In genomic region chr19:1855040-1855827, GRCh38 we compare ENCODE assay signal across 9 cellular contexts. TPM values are rescaled to one million over a fixed set of nuclear protein-coding genes. Genes with fewer than 3 reads are reported as not detected.
DNase-seq lines count a peak whose midpoint lies in the region; ATAC-seq, FAIRE-seq and TF ChIP-seq lines count a peak whose summit lies in the region.
"Had no signal": no experiment of that assay in that cellular context is flagged by ENCODE, and none has a peak within 500 bp of the region (broad histone marks: within the 10 kb centered on the region; RNA-seq: fewer than 3 reads in every experiment).

No MANE protein-coding gene starts in this region.

- no peaks in the 10 kb centered on the region for H3K9me3 Mint-ChIP-seq in WTC11
- no peaks in the 10 kb centered on the region for H3K9me3 Mint-ChIP-seq in central memory CD8-positive, alpha-beta T cell

- peak; percentile 50 for ATAC-seq in GM21737 (IDR thresholded peaks at IDR 0.05; ENCODE audit: unreplicated experiment)
- ATAC-seq in WTC11: peak; percentile 80
- peak; percentile 68 for ATAC-seq in central memory CD8-positive, alpha-beta T cell (replicated peaks; ENCODE audit: extremely low read depth, poor library complexity, severe bottlenecking)
- ATAC-seq in left colon: peak; percentile 65

- H3K36me3 Mint-ChIP-seq in WTC11: no peaks in the 10 kb centered on the region
- H3K36me3 Mint-ChIP-seq in central memory CD8-positive, alpha-beta T cell (ENCODE audit: insufficient read depth): peaks cover 20% of the 10 kb centered on the region

- no peaks in the 10 kb centered on the region; the same call in 1 of the 2 replicates for H3K27me3 Mint-ChIP-seq in WTC11 (ENCODE audit: low read depth)
- no peaks in the 10 kb centered on the region for H3K27me3 Mint-ChIP-seq in central memory CD8-positive, alpha-beta T cell

- H3K4me1 Mint-ChIP-seq in WTC11: peaks cover 48% of the 10 kb centered on the region
- H3K4me1 Mint-ChIP-seq in central memory CD8-positive, alpha-beta T cell: peaks cover 46% of the 10 kb centered on the region

- POLR2A ChIA-PET in WTC11 (lab: Charles Lee): interaction anchor here (1.0 to 1.5 kb wide), 3 partner anchors 10 to 49 kb away, joined by 3 to 6 read pairs (median 4); no protein-coding TSS in a partner anchor

- no peak for FAIRE-seq in D721Med (lab: Jason Lieb, UNC)
- FAIRE-seq: colon had no signal

- CTCF ChIA-PET in WTC11 (lab: Charles Lee): interaction anchor here (0.6 to 8.2 kb wide), 16 partner anchors 9 to 1907 kb away, joined by 3 to 70 read pairs (median 5); partner anchors contain the start of gene ABHD17A

- intact Hi-C loops in left colon (cut with DNase I, micrococcal nuclease): no loop called here

- TF ChIP-seq CTCF in D721Med (IDR thresholded peaks at IDR 0.05; ENCODE audit: insufficient read depth, missing control alignments) (no peak), NB4 (IDR thresholded peaks at IDR 0.05; ENCODE audit: low read depth, low read length) (no peak), WTC11 (IDR thresholded peaks at IDR 0.05) (no peak)

- H3K27ac Mint-ChIP-seq in WTC11: peak overlapping the region; percentile 91
- peak overlapping the region; percentile 78 for H3K27ac Mint-ChIP-seq in central memory CD8-positive, alpha-beta T cell (ENCODE audit: low read depth)

- DNase-seq in D721Med (ENCODE audit: insufficient read length, low spot score) (peak; percentile 98), NB4 (ENCODE audit: low read depth) (peak; percentile 92), WTC11 (ENCODE audit: low spot score) (peak; percentile 93), left colon (peak; percentile 94 to 95), NCI-H2107 (lab: John Stamatoyannopoulos, UW) (no peak)
- peak; percentile 58 to 67 for DNase-seq in central memory CD8-positive, alpha-beta T cell (ENCODE audit: low spot score in 2 of 2)
- peak; percentile 56 for DNase-seq in stimulated activated CD4-positive, alpha-beta T cell treated with anti-CD3 and anti-CD28 coated beads, Interleukin-2, amount 100 ng/mL, for 4 hours (ENCODE audit: low read depth)

- peak overlapping the region; percentile 69 for H3K4me3 ChIP-seq in NB4 (ENCODE audit: low read depth, low read length)

- peak; percentile 67 for TF ChIP-seq POLR2A in NB4 (IDR thresholded peaks at IDR 0.05; ENCODE audit: extremely low read depth, insufficient read length)

- peak overlapping the region; percentile 63 for H3K4me3 Mint-ChIP-seq in WTC11
- H3K4me3 Mint-ChIP-seq in central memory CD8-positive, alpha-beta T cell: peak overlapping the region; percentile 78

TF ChIP-seq in WTC11, 78 proteins besides CTCF, POLR2A, EP300 and RAD21:
- TF ChIP-seq HMGXB4 (CRISPR knock-in tag; IDR thresholded peaks at IDR 0.05) (no peak), MAX (CRISPR knock-in tag; IDR thresholded peaks at IDR 0.05) (0 out of 2 replicates have a peak, but pooled peaks have one; percentile 1), FOXJ3 (CRISPR knock-in tag; IDR thresholded peaks at IDR 0.05; ENCODE audit: borderline replicate concordance) (no peak), SP1 (CRISPR knock-in tag; conservative IDR thresholded peaks at IDR 0.05) (peak; percentile 75), E2F5 (CRISPR knock-in tag; IDR thresholded peaks at IDR 0.05) (no peak)
- TF ChIP-seq, protein P1, sequence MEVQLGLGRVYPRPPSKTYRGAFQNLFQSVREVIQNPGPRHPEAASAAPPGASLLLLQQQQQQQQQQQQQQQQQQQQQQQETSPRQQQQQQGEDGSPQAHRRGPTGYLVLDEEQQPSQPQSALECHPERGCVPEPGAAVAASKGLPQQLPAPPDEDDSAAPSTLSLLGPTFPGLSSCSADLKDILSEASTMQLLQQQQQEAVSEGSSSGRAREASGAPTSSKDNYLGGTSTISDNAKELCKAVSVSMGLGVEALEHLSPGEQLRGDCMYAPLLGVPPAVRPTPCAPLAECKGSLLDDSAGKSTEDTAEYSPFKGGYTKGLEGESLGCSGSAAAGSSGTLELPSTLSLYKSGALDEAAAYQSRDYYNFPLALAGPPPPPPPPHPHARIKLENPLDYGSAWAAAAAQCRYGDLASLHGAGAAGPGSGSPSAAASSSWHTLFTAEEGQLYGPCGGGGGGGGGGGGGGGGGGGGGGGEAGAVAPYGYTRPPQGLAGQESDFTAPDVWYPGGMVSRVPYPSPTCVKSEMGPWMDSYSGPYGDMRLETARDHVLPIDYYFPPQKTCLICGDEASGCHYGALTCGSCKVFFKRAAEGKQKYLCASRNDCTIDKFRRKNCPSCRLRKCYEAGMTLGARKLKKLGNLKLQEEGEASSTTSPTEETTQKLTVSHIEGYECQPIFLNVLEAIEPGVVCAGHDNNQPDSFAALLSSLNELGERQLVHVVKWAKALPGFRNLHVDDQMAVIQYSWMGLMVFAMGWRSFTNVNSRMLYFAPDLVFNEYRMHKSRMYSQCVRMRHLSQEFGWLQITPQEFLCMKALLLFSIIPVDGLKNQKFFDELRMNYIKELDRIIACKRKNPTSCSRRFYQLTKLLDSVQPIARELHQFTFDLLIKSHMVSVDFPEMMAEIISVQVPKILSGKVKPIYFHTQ (CRISPR knock-in tag; IDR thresholded peaks at IDR 0.05): no peak

RNA-seq across cellular contexts. Expression of gene REXO1, which starts 7.0 kb away (rescaled TPM):
- total RNA-seq in WTC11 (2021): 48.9 to 61.1 TPM (median 50.1 TPM) in 3 replicates
- total RNA-seq in left colon: 10 to 100 TPM; 41.9 to 43.0 TPM

RNA-seq across cellular contexts. Expression of gene KLF16, which starts 8.1 kb away (rescaled TPM):
- 54.4 to 64.0 TPM (median 55.4 TPM) in 3 replicates for total RNA-seq in WTC11 (2021)
- total RNA-seq in left colon: 10 to 100 TPM; 30.6 to 35.9 TPM

RNA-seq across cellular contexts. Expression of gene ABHD17A, which starts 30.1 kb away (rescaled TPM):
- total RNA-seq in WTC11 (2021): 55.0 to 60.7 TPM (median 57.3 TPM) in 3 replicates
- 10 to 100 TPM; 61.5 to 63.5 TPM for total RNA-seq in left colon

RNA-seq across cellular contexts. Expression of gene ATP8B3, which starts 43.2 kb away (rescaled TPM):
- total RNA-seq in WTC11 (2021) (5.5 to 8.2 TPM (median 8.0 TPM) in 3 replicates), left colon (under 1 TPM; 0.52 to 0.84 TPM)

RNA-seq across cellular contexts. Expression of gene ADAT3, which starts 50.0 kb away (rescaled TPM):
- total RNA-seq in WTC11 (2021) (15.0 to 20.3 TPM (median 15.9 TPM) in 3 replicates), left colon (10 to 100 TPM; 19.1 to 29.1 TPM)
